2 cellular contexts compared by ENCODE assay signal in the genomic region with DNA sequence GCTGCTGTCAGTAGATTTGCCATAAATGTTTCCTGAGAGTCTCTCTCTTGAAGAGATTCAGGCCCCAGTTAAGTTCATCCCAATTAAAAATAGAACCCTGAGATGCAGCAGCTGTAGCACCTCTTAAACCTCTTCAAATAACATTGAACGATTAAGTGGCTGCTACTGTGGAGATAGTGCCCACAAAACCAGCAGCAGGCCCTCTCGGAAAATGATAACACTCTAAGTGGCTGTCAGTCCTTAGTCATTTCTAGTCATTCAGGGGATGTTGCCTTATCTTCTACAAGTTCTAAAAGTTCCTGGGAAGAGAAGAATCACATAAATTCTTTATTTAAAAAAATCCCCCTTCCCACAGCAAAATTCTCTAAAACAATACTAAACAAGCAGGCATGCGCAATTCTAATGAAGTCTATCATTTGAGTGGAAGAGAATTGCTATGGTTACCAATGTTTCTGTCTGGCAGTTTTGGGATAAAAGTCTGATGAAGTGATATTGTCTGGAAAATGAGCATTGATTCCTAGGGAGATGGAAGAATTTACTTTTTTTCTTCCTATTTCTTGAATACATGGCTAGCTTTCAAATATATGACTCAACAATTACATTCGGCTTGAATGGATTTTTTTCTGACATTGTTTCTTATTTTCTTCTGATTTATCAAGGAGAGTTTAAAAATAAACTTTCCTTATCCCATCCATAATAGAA.
TF ChIP-seq lines count a peak whose summit lies in the region.

No MANE protein-coding gene starts in this region.

TF ChIP-seq in GM23338, 12 proteins besides CTCF, POLR2A, EP300 and RAD21 (continued from another document):
- TF ChIP-seq STAT1 (IDR thresholded peaks at IDR 0.05; ENCODE audit: unreplicated experiment) (no peak), ZNF331 (CRISPR knock-in tag; IDR thresholded peaks at IDR 0.05; ENCODE audit: low read depth) (no peak)
TF ChIP-seq in GM23338: peak in this region for 0.

TF ChIP-seq in K562, 482 proteins besides CTCF, POLR2A, EP300 and RAD21 (continued from another document and continues in another):
- TF ChIP-seq, protein P1, sequence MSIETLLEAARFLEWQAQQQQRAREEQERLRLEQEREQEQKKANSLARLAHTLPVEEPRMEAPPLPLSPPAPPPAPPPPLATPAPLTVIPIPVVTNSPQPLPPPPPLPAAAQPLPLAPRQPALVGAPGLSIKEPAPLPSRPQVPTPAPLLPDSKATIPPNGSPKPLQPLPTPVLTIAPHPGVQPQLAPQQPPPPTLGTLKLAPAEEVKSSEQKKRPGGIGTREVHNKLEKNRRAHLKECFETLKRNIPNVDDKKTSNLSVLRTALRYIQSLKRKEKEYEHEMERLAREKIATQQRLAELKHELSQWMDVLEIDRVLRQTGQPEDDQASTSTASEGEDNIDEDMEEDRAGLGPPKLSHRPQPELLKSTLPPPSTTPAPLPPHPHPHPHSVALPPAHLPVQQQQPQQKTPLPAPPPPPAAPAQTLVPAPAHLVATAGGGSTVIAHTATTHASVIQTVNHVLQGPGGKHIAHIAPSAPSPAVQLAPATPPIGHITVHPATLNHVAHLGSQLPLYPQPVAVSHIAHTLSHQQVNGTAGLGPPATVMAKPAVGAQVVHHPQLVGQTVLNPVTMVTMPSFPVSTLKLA (conservative IDR thresholded peaks at IDR 0.05): peak in 1 of 2 experiments; percentile 50; a peak in 1 of 4 replicates
- TF ChIP-seq CREBBP (IDR thresholded peaks at IDR 0.05; ENCODE audit: low read depth, low read length) (no peak), NELFE (IDR thresholded peaks at IDR 0.05; ENCODE audit: insufficient read depth, insufficient read length) (no peak), CTBP1 (IDR thresholded peaks at IDR 0.05; ENCODE audit: borderline replicate concordance) (peak; percentile 56; the same call in 1 of the 2 replicates), FOXA1 (IDR thresholded peaks at IDR 0.05; ENCODE audit: borderline replicate concordance) (no peak), CHD1 (IDR thresholded peaks at IDR 0.05; ENCODE audit: low read length) (no peak), HCFC1 (IDR thresholded peaks at IDR 0.05; ENCODE audit: low read depth, low read length) (no peak), NCOA2 (IDR thresholded peaks at IDR 0.05; ENCODE audit: partially characterized antibody in 2 of 2) (peak in 1 of 2 experiments; percentile 75), EP400 (IDR thresholded peaks at IDR 0.05) (no peak), MBD2 (IDR thresholded peaks at IDR 0.05; ENCODE audit: borderline replicate concordance, low read depth) (peak; percentile 56; the same call in 1 of the 2 replicates), ZBTB17 (CRISPR knock-in tag; IDR thresholded peaks at IDR 0.05) (no peak), PCBP1 (IDR thresholded peaks at IDR 0.05; ENCODE audit: low read depth, low read length, poor library complexity, severe bottlenecking) (no peak), TCF3 (CRISPR knock-in tag; IDR thresholded peaks at IDR 0.05) (peak; percentile 96), RBBP5 (IDR thresholded peaks at IDR 0.05; ENCODE audit: borderline replicate concordance, insufficient read depth, low read length, poor library complexity, severe bottlenecking) (no peak), CXXC5 (CRISPR knock-in tag; IDR thresholded peaks at IDR 0.05) (peak; percentile 56; the same call in 1 of the 2 replicates), ZNF75A (CRISPR knock-in tag; IDR thresholded peaks at IDR 0.05) (no peak), ZNF274 (IDR thresholded peaks at IDR 0.05; ENCODE audit: borderline replicate concordance, low read depth, low read length) (no peak), TBL1XR1 (IDR thresholded peaks at IDR 0.05; ENCODE audit: low read length in 2 of 2) (peak; percentile 67 to 94; a peak in 3 of 4 replicates), SMARCC2 (IDR thresholded peaks at IDR 0.05; ENCODE audit: low read depth) (peak; percentile 81; the same call in 1 of the 2 replicates), MTA2 (IDR thresholded peaks at IDR 0.05; ENCODE audit: low read depth) (peak; percentile 85), CBFB (CRISPR knock-in tag; IDR thresholded peaks at IDR 0.05) (no peak), ZNF584 (CRISPR knock-in tag; IDR thresholded peaks at IDR 0.05; ENCODE audit: low read depth) (no peak)
- TF ChIP-seq, protein P2, sequence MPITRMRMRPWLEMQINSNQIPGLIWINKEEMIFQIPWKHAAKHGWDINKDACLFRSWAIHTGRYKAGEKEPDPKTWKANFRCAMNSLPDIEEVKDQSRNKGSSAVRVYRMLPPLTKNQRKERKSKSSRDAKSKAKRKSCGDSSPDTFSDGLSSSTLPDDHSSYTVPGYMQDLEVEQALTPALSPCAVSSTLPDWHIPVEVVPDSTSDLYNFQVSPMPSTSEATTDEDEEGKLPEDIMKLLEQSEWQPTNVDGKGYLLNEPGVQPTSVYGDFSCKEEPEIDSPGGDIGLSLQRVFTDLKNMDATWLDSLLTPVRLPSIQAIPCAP (CRISPR knock-in tag; IDR thresholded peaks at IDR 0.05; ENCODE audit: borderline replicate concordance): no peak
- TF ChIP-seq, protein P3, sequence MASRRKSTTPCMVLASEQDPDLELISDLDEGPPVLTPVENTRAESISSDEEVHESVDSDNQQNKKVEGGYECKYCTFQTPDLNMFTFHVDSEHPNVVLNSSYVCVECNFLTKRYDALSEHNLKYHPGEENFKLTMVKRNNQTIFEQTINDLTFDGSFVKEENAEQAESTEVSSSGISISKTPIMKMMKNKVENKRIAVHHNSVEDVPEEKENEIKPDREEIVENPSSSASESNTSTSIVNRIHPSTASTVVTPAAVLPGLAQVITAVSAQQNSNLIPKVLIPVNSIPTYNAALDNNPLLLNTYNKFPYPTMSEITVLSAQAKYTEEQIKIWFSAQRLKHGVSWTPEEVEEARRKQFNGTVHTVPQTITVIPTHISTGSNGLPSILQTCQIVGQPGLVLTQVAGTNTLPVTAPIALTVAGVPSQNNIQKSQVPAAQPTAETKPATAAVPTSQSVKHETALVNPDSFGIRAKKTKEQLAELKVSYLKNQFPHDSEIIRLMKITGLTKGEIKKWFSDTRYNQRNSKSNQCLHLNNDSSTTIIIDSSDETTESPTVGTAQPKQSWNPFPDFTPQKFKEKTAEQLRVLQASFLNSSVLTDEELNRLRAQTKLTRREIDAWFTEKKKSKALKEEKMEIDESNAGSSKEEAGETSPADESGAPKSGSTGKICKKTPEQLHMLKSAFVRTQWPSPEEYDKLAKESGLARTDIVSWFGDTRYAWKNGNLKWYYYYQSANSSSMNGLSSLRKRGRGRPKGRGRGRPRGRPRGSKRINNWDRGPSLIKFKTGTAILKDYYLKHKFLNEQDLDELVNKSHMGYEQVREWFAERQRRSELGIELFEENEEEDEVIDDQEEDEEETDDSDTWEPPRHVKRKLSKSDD (conservative IDR thresholded peaks at IDR 0.05; ENCODE audit: low read length): no peak
- TF ChIP-seq, protein P4, sequence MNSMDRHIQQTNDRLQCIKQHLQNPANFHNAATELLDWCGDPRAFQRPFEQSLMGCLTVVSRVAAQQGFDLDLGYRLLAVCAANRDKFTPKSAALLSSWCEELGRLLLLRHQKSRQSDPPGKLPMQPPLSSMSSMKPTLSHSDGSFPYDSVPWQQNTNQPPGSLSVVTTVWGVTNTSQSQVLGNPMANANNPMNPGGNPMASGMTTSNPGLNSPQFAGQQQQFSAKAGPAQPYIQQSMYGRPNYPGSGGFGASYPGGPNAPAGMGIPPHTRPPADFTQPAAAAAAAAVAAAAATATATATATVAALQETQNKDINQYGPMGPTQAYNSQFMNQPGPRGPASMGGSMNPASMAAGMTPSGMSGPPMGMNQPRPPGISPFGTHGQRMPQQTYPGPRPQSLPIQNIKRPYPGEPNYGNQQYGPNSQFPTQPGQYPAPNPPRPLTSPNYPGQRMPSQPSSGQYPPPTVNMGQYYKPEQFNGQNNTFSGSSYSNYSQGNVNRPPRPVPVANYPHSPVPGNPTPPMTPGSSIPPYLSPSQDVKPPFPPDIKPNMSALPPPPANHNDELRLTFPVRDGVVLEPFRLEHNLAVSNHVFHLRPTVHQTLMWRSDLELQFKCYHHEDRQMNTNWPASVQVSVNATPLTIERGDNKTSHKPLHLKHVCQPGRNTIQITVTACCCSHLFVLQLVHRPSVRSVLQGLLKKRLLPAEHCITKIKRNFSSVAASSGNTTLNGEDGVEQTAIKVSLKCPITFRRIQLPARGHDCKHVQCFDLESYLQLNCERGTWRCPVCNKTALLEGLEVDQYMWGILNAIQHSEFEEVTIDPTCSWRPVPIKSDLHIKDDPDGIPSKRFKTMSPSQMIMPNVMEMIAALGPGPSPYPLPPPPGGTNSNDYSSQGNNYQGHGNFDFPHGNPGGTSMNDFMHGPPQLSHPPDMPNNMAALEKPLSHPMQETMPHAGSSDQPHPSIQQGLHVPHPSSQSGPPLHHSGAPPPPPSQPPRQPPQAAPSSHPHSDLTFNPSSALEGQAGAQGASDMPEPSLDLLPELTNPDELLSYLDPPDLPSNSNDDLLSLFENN (IDR thresholded peaks at IDR 0.05; ENCODE audit: low read depth in 2 of 2, low read length in 2 of 2): peak in 1 of 2 experiments; percentile 92; a peak in 1 of 4 replicates
- TF ChIP-seq, protein P5, sequence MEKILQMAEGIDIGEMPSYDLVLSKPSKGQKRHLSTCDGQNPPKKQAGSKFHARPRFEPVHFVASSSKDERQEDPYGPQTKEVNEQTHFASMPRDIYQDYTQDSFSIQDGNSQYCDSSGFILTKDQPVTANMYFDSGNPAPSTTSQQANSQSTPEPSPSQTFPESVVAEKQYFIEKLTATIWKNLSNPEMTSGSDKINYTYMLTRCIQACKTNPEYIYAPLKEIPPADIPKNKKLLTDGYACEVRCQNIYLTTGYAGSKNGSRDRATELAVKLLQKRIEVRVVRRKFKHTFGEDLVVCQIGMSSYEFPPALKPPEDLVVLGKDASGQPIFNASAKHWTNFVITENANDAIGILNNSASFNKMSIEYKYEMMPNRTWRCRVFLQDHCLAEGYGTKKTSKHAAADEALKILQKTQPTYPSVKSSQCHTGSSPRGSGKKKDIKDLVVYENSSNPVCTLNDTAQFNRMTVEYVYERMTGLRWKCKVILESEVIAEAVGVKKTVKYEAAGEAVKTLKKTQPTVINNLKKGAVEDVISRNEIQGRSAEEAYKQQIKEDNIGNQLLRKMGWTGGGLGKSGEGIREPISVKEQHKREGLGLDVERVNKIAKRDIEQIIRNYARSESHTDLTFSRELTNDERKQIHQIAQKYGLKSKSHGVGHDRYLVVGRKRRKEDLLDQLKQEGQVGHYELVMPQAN (IDR thresholded peaks at IDR 0.05; ENCODE audit: borderline replicate concordance): no peak
- TF ChIP-seq, protein P6, sequence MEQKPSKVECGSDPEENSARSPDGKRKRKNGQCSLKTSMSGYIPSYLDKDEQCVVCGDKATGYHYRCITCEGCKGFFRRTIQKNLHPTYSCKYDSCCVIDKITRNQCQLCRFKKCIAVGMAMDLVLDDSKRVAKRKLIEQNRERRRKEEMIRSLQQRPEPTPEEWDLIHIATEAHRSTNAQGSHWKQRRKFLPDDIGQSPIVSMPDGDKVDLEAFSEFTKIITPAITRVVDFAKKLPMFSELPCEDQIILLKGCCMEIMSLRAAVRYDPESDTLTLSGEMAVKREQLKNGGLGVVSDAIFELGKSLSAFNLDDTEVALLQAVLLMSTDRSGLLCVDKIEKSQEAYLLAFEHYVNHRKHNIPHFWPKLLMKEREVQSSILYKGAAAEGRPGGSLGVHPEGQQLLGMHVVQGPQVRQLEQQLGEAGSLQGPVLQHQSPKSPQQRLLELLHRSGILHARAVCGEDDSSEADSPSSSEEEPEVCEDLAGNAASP (IDR thresholded peaks at IDR 0.05): no peak
- TF ChIP-seq, protein P7, sequence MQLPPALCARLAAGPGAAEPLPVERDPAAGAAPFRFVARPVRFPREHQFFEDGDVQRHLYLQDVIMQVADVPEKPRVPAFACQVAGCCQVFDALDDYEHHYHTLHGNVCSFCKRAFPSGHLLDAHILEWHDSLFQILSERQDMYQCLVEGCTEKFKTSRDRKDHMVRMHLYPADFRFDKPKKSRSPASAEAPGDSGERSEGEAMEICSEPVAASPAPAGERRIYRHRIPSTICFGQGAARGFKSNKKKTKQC (CRISPR knock-in tag; IDR thresholded peaks at IDR 0.05): no peak
- TF ChIP-seq, protein P8, sequence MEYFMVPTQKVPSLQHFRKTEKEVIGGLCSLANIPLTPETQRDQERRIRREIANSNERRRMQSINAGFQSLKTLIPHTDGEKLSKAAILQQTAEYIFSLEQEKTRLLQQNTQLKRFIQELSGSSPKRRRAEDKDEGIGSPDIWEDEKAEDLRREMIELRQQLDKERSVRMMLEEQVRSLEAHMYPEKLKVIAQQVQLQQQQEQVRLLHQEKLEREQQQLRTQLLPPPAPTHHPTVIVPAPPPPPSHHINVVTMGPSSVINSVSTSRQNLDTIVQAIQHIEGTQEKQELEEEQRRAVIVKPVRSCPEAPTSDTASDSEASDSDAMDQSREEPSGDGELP (CRISPR knock-in tag; IDR thresholded peaks at IDR 0.05; ENCODE audit: borderline replicate concordance): peak; percentile 32; the same call in 1 of the 2 replicates
- TF ChIP-seq, protein P9, sequence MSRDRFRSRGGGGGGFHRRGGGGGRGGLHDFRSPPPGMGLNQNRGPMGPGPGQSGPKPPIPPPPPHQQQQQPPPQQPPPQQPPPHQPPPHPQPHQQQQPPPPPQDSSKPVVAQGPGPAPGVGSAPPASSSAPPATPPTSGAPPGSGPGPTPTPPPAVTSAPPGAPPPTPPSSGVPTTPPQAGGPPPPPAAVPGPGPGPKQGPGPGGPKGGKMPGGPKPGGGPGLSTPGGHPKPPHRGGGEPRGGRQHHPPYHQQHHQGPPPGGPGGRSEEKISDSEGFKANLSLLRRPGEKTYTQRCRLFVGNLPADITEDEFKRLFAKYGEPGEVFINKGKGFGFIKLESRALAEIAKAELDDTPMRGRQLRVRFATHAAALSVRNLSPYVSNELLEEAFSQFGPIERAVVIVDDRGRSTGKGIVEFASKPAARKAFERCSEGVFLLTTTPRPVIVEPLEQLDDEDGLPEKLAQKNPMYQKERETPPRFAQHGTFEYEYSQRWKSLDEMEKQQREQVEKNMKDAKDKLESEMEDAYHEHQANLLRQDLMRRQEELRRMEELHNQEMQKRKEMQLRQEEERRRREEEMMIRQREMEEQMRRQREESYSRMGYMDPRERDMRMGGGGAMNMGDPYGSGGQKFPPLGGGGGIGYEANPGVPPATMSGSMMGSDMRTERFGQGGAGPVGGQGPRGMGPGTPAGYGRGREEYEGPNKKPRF (IDR thresholded peaks at IDR 0.05; ENCODE audit: low read depth, low read length): no peak
- TF ChIP-seq, protein P10, sequence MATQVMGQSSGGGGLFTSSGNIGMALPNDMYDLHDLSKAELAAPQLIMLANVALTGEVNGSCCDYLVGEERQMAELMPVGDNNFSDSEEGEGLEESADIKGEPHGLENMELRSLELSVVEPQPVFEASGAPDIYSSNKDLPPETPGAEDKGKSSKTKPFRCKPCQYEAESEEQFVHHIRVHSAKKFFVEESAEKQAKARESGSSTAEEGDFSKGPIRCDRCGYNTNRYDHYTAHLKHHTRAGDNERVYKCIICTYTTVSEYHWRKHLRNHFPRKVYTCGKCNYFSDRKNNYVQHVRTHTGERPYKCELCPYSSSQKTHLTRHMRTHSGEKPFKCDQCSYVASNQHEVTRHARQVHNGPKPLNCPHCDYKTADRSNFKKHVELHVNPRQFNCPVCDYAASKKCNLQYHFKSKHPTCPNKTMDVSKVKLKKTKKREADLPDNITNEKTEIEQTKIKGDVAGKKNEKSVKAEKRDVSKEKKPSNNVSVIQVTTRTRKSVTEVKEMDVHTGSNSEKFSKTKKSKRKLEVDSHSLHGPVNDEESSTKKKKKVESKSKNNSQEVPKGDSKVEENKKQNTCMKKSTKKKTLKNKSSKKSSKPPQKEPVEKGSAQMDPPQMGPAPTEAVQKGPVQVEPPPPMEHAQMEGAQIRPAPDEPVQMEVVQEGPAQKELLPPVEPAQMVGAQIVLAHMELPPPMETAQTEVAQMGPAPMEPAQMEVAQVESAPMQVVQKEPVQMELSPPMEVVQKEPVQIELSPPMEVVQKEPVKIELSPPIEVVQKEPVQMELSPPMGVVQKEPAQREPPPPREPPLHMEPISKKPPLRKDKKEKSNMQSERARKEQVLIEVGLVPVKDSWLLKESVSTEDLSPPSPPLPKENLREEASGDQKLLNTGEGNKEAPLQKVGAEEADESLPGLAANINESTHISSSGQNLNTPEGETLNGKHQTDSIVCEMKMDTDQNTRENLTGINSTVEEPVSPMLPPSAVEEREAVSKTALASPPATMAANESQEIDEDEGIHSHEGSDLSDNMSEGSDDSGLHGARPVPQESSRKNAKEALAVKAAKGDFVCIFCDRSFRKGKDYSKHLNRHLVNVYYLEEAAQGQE (CRISPR knock-in tag; IDR thresholded peaks at IDR 0.05; ENCODE audit: low read depth): no peak
